ENCODE assay signal across 27 cellular contexts in the genomic region with DNA sequence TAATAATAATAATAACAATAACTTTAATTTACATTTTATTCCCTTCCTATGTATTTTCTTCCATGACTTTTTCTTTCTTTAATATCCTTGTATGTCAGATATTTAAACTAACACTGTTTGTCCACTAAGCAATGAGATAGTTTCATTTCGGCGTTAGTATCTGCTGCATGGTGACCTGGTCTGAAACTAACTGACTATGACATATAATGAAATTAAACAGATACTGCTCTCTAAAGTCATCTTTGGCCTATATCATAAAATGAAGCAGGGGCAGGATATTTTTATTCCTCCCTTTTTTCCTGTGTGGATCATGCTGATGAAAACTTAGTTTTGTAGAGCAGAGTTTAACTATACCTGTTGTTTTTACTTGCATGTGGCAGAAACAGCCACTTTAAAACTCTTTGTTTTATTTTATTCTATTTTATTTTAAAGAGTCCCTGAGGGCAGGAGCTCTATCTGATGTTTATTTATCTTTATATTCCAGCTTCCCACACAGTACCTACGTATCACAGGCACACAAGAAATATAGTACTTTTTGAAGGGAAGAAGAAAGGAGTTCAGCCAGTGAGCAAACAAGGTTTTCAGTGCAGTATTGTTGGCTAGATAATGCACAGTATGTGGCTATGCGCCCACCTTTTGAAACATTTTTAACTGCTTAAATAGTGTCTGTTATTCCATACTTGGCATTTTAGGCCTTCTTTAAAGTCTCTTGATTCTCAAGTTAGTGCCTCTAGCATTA.
"Had no signal": no experiment of that assay in that cellular context is flagged by ENCODE, and none has a peak within 500 bp of the region (broad histone marks: within the 10 kb centered on the region; RNA-seq: fewer than 3 reads in every experiment).

No MANE protein-coding gene starts in this region.

- H3K27me3 Mint-ChIP-seq: activated naive CD8-positive, alpha-beta T cell treated with anti-CD3 and anti-CD28 coated beads for 36 hours; dendritic cell treated with granulocyte-macrophage colony-stimulating factor and Interleukin-4, amounts not matched to agents 40 ng/mL and 50 ng/mL, for 4 days; naive thymus-derived CD4-positive, alpha-beta T cell; progenitor cell of endocrine pancreas; stimulated activated naive CD8-positive, alpha-beta T cell treated with anti-CD3 and anti-CD28 coated beads, Interleukin-15, Interleukin-2, amounts not matched to agents 100 ng/mL and 50 ng/mL, for 24 hours; type B pancreatic cell had no signal

- DNase-seq: activated CD4-positive, alpha-beta T cell treated with anti-CD3 and anti-CD28 coated beads for 4 hours; activated CD4-positive, alpha-beta T cell treated with anti-CD3 and anti-CD28 coated beads, Interleukin-2, amount 50 U/mL, for 48 hours; activated CD8-positive, alpha-beta memory T cell treated with anti-CD3 and anti-CD28 coated beads for 24 hours; activated effector memory CD4-positive, alpha-beta T cell treated with anti-CD3 and anti-CD28 coated beads, Interleukin-2, amount 50 U/mL, for 16 hours; activated naive CD4-positive, alpha-beta T cell treated with anti-CD3 and anti-CD28 coated beads for 36 hours; activated naive CD8-positive, alpha-beta T cell treated with anti-CD3 and anti-CD28 coated beads for 36 hours; caudate nucleus; foreskin fibroblast; head of caudate nucleus; hippocampal formation; left cardiac atrium; left ventricle myocardium superior; naive thymus-derived CD4-positive, alpha-beta T cell; ovary; retina; stimulated activated CD4-positive, alpha-beta T cell treated with anti-CD3 and anti-CD28 coated beads, Interleukin-4, amount 100 ng/mL, for 24 hours; T-helper 9 cell; uterus had no signal

- H3K27me3 ChIP-seq: ascending aorta, ovary, uterus had no signal

- H3K36me3 Mint-ChIP-seq: stimulated activated effector memory CD8-positive, alpha-beta T cell treated with anti-CD3 and anti-CD28 coated beads, Interleukin-12 subunit alpha, Interleukin-12 subunit beta, amount 100 ng/mL, for 72 hours had no signal

- H3K27ac Mint-ChIP-seq: activated naive CD4-positive, alpha-beta T cell treated with anti-CD3 and anti-CD28 coated beads for 36 hours; activated naive CD8-positive, alpha-beta T cell treated with anti-CD3 and anti-CD28 coated beads for 36 hours; activated T-helper 1 cell treated with anti-CD3 and anti-CD28 coated beads, Interleukin-12 subunit alpha, Interleukin-12 subunit beta, Interleukin-2, Interleukin-4 antibody, amounts not matched to agents 30 ng/mL and 10 ng/mL and 1 ng/mL, durations not matched to agents 14 hours and 24 hours and 36 hours; dendritic cell treated with granulocyte-macrophage colony-stimulating factor and Interleukin-4, amounts not matched to agents 40 ng/mL and 50 ng/mL, for 4 days; naive thymus-derived CD4-positive, alpha-beta T cell; progenitor cell of endocrine pancreas; stimulated activated effector memory CD8-positive, alpha-beta T cell treated with anti-CD3 and anti-CD28 coated beads, Interleukin-12 subunit alpha, Interleukin-12 subunit beta, amount 100 ng/mL, for 72 hours; stimulated activated naive CD8-positive, alpha-beta T cell treated with anti-CD3 and anti-CD28 coated beads, Interleukin-15, Interleukin-2, amounts not matched to agents 100 ng/mL and 50 ng/mL, for 24 hours; type B pancreatic cell had no signal

- H3K27ac ChIP-seq: ascending aorta, ovary, thoracic aorta, VCaP had no signal

- H3K4me1 Mint-ChIP-seq: activated naive CD8-positive, alpha-beta T cell treated with anti-CD3 and anti-CD28 coated beads for 36 hours; naive thymus-derived CD4-positive, alpha-beta T cell; stimulated activated effector memory CD8-positive, alpha-beta T cell treated with anti-CD3 and anti-CD28 coated beads, Interleukin-12 subunit alpha, Interleukin-12 subunit beta, amount 100 ng/mL, for 72 hours had no signal

- H3K4me3 Mint-ChIP-seq: activated naive CD4-positive, alpha-beta T cell treated with anti-CD3 and anti-CD28 coated beads for 36 hours; activated naive CD8-positive, alpha-beta T cell treated with anti-CD3 and anti-CD28 coated beads for 36 hours; activated T-helper 1 cell treated with anti-CD3 and anti-CD28 coated beads, Interleukin-12 subunit alpha, Interleukin-12 subunit beta, Interleukin-2, Interleukin-4 antibody, amounts not matched to agents 30 ng/mL and 10 ng/mL and 1 ng/mL, durations not matched to agents 14 hours and 24 hours and 36 hours; dendritic cell treated with granulocyte-macrophage colony-stimulating factor and Interleukin-4, amounts not matched to agents 40 ng/mL and 50 ng/mL, for 4 days; naive thymus-derived CD4-positive, alpha-beta T cell; stimulated activated effector memory CD8-positive, alpha-beta T cell treated with anti-CD3 and anti-CD28 coated beads, Interleukin-12 subunit alpha, Interleukin-12 subunit beta, amount 100 ng/mL, for 72 hours; stimulated activated naive CD8-positive, alpha-beta T cell treated with anti-CD3 and anti-CD28 coated beads, Interleukin-15, Interleukin-2, amounts not matched to agents 100 ng/mL and 50 ng/mL, for 24 hours; type B pancreatic cell had no signal

- H3K4me1 ChIP-seq: ascending aorta, uterus had no signal

- H3K4me3 ChIP-seq: ascending aorta, ovary, thoracic aorta, uterus had no signal

- H3K9me3 ChIP-seq: ovary, uterus had no signal

- H3K36me3 ChIP-seq: ovary, uterus had no signal
